ENCODE assay signal across 1 cellular context in genomic region chr5:180441577-180441976, GRCh38.
TF ChIP-seq lines count a peak whose summit lies in the region.

No MANE protein-coding gene starts in this region.

TF ChIP-seq in GM23338, 12 proteins besides CTCF, POLR2A, EP300 and RAD21 (continued from another document):
- TF ChIP-seq ZNF462 (CRISPR knock-in tag; IDR thresholded peaks at IDR 0.05) (no peak), EZH2phosphoT487 (IDR thresholded peaks at IDR 0.05; ENCODE audit: unreplicated experiment) (no peak), STAT1 (IDR thresholded peaks at IDR 0.05; ENCODE audit: unreplicated experiment) (no peak), REST (IDR thresholded peaks at IDR 0.05; ENCODE audit: unreplicated experiment) (no peak), JUNB (IDR thresholded peaks at IDR 0.05; ENCODE audit: unreplicated experiment) (no peak), CREB1 (CRISPR knock-in tag; IDR thresholded peaks at IDR 0.05; ENCODE audit: low read depth) (no peak)
